ENCODE assay signal across 8 cellular contexts in genomic region chr20:53413188-53413631, GRCh38.
A peak's percentile ranks its signal among the peaks of the same experiment; 100 is the strongest.
DNase-seq lines count a peak whose midpoint lies in the region; TF ChIP-seq lines count a peak whose summit lies in the region.

No MANE protein-coding gene starts in this region.

- DNase-seq in H7 (peak; percentile 74), NCI-H187 (lab: John Stamatoyannopoulos, UW) (peak; percentile 10 to 46), activated T-cell treated with anti-CD3 and anti-CD28 coated beads for 4 hours (peak; percentile 9), NCI-H2081 (lab: John Stamatoyannopoulos, UW) (no peak), occipital lobe (lab: John Stamatoyannopoulos, UW) (no peak)
- peak; percentile 27 to 36 for DNase-seq in stimulated activated CD8-positive, alpha-beta memory T cell treated with anti-CD3 and anti-CD28 coated beads, Interleukin-15, amount 100 ng/mL, for 48 hours (ENCODE audit: low read depth in 2 of 2)

- H3K27ac ChIP-seq in iPS-18a (ENCODE audit: low read length), result no peak overlapping the region

- H3K4me3 ChIP-seq in GM12875 (ENCODE audit: low read depth, low read length) (no peak overlapping the region), H7 (ENCODE audit: insufficient read depth, low read depth, low read length) (peak overlapping the region; percentile 10; the same call in 1 of the 2 replicates), iPS-18a (ENCODE audit: low read length) (peak overlapping the region; percentile 35)

- H3K9ac ChIP-seq in iPS-18a (ENCODE audit: low read length), result peak overlapping the region; percentile 6

- peak; percentile 86 for TF ChIP-seq CTCF in GM12875 (IDR thresholded peaks at IDR 0.05; ENCODE audit: borderline replicate concordance, insufficient read depth, low read depth, low read length)

- H3K9me3 ChIP-seq in iPS-18a (ENCODE audit: control insufficient read depth, low read depth, low read length), result no peaks in the 10 kb centered on the region

- H3K4me1 ChIP-seq in iPS-18a (ENCODE audit: control insufficient read depth, low read depth, low read length), result peaks cover 4% of the 10 kb centered on the region

- H3K36me3 ChIP-seq in H7 (replicated peaks; ENCODE audit: control insufficient read depth, insufficient read depth, low read length) (no peaks in the 10 kb centered on the region), iPS-18a (ENCODE audit: control insufficient read depth, low read depth, low read length) (no peaks in the 10 kb centered on the region)

- H3K27me3 ChIP-seq in H7 (ENCODE audit: control insufficient read depth, insufficient read depth, low read length) (no peaks in the 10 kb centered on the region), iPS-18a (ENCODE audit: control insufficient read depth, insufficient read depth, low read length) (no peaks in the 10 kb centered on the region)

Comparison
In these comparisons a context has a peak if more than half of its experiments do, and no peak if none do; other contexts are left out.
1. DNase-seq: peak in H7 (single experiment), NCI-H187 (2 of 2), activated T-cell treated with anti-CD3 and anti-CD28 coated beads for 4 hours (single experiment) and stimulated activated CD8-positive, alpha-beta memory T cell treated with anti-CD3 and anti-CD28 coated beads, Interleukin-15, amount 100 ng/mL, for 48 hours (2 of 2); none in NCI-H2081 (0 of 2) and occipital lobe (single experiment).